ENCODE assay signal across 8 cellular contexts in genomic region chr11:61816736-61817455, GRCh38. TPM values are rescaled to one million over a fixed set of nuclear protein-coding genes. Genes with fewer than 3 reads are reported as not detected.
A peak's percentile ranks its signal among the peaks of the same experiment; 100 is the strongest.
DNase-seq lines count a peak whose midpoint lies in the region; ATAC-seq and TF ChIP-seq lines count a peak whose summit lies in the region.

TSS of gene FADS1 (minus strand) at chr11:61817003. CDS start at chr11:61816929, 74 bp downstream.

- H3K9me2 ChIP-seq in PC-3 (replicated peaks; ENCODE audit: low read length) = no peaks in the 10 kb centered on the region

- no peaks in the 10 kb centered on the region for H4K20me1 ChIP-seq in PC-3 (ENCODE audit: low read length)

- peak within 1 kb of the TSS; percentile 86 for H3K27ac ChIP-seq in PC-3 (ENCODE audit: low read length)

- POLR2A ChIA-PET in PC-3 (lab: Charles Lee; ENCODE audit: unreplicated experiment) = interaction anchor here (0.5 to 0.6 kb wide), 2 partner anchors 150 to 1025 kb away, joined by 3 to 6 read pairs; no protein-coding TSS in a partner anchor

- peaks cover 46% of the 10 kb centered on the region for H3K4me1 ChIP-seq in PC-3 (ENCODE audit: insufficient read depth, low read length)
- H3K4me1 ChIP-seq in mucosa of stomach (ENCODE audit: control insufficient read depth, insufficient read depth, low read length) = peaks cover 23% of the 10 kb centered on the region

- peak; percentile 69 for TF ChIP-seq CTCF in PC-3 (conservative IDR thresholded peaks at IDR 0.05; ENCODE audit: low read depth, low read length)

- peak; percentile 42 for ATAC-seq in GM21381 (IDR thresholded peaks at IDR 0.05; ENCODE audit: unreplicated experiment)
- peak; percentile 44 for ATAC-seq in PC-3
- peak; percentile 2 for ATAC-seq in esophagus mucosa

- H3K36me3 ChIP-seq in PC-3 (ENCODE audit: low read depth, low read length) (peaks cover 12% of the 10 kb centered on the region; the same call in 1 of the 2 replicates), mucosa of stomach (ENCODE audit: control insufficient read depth, insufficient read depth, low read length) (no peaks in the 10 kb centered on the region)

- CTCF ChIA-PET in PC-3 (lab: Charles Lee) = interaction anchor here (1.0 kb wide), 1 partner anchor 20 kb away, joined by 5 read pairs; no protein-coding TSS in a partner anchor

- H3K4me3 ChIP-seq in PC-3 (ENCODE audit: low read length) (peak within 1 kb of the TSS; percentile 78), mucosa of stomach (ENCODE audit: low read length) (no peak within 1 kb of the TSS)

- DNase-seq in COR-L47 (lab: John Stamatoyannopoulos, UW) (peak; percentile 99), PC-3 (peak; percentile 97)
- DNase-seq in activated T-cell treated with anti-CD3 and anti-CD28 coated beads, Interleukin-2, amount 50 U/mL, for 48 hours = peak; percentile 87 to 90
- DNase-seq in stimulated activated CD8-positive, alpha-beta memory T cell treated with anti-CD3 and anti-CD28 coated beads, Interleukin-7, amount 100 ng/mL, for 48 hours (ENCODE audit: extremely low read depth in 1 of 2, low read depth in 1 of 2) = peak; percentile 67 to 80

- peak; percentile 21; the same call in 1 of the 2 replicates for TF ChIP-seq RAD21 in Ishikawa (IDR thresholded peaks at IDR 0.05; ENCODE audit: low read depth)

- peak within 1 kb of the TSS; percentile 76 for H2AFZ ChIP-seq in PC-3 (ENCODE audit: low read length)

- peak within 1 kb of the TSS; percentile 92 for H3K4me2 ChIP-seq in PC-3 (ENCODE audit: low read length)

- no peaks in the 10 kb centered on the region for H3K9me3 ChIP-seq in PC-3 (ENCODE audit: low read length)
- H3K9me3 ChIP-seq in mucosa of stomach (ENCODE audit: control insufficient read depth, low read length) = no peaks in the 10 kb centered on the region

- no peaks in the 10 kb centered on the region for H3F3A ChIP-seq in PC-3 (ENCODE audit: low read length, unreplicated experiment)

- TF ChIP-seq EP300 in Ishikawa (IDR thresholded peaks at IDR 0.05; ENCODE audit: borderline replicate concordance) = no peak; the same call in 1 of the 2 replicates

- BruUV-seq in PC-3 (replicated peaks; lab: Mats Ljungman, UMichigan) = no TSS peak

- peaks cover 39% of the 10 kb centered on the region for H3K79me2 ChIP-seq in PC-3 (ENCODE audit: low read length)

- peak within 1 kb of the TSS; percentile 92 for H3K9ac ChIP-seq in PC-3 (ENCODE audit: low read length)
- peak within 1 kb of the TSS; percentile 73 for H3K9ac ChIP-seq in mucosa of stomach (ENCODE audit: low read length)

- intact Hi-C loops in PC-3 (cut with micrococcal nuclease) = loop anchor here (1.0 to 5.0 kb wide), 2 partner anchors 25 to 75 kb away; partner anchors contain the start of genes FADS3, FEN1 and TMEM258

- H3K27me3 ChIP-seq in PC-3 (ENCODE audit: low read length) (no peaks in the 10 kb centered on the region), mucosa of stomach (ENCODE audit: control insufficient read depth, insufficient read depth, low read length) (peaks cover 24% of the 10 kb centered on the region)

TF ChIP-seq in Ishikawa, 13 proteins besides CTCF, POLR2A, EP300 and RAD21:
- peak; percentile 32; the same call in 1 of the 2 replicates for TF ChIP-seq TAF1 (IDR thresholded peaks at IDR 0.05; ENCODE audit: low read depth)
- TF ChIP-seq TEAD4 (IDR thresholded peaks at IDR 0.05) = no peak
- TF ChIP-seq TCF12 (IDR thresholded peaks at IDR 0.05; ENCODE audit: low read depth) = peak; percentile 61; the same call in 1 of the 2 replicates
- peak; percentile 69 for TF ChIP-seq NFIC (IDR thresholded peaks at IDR 0.05)
- no peak for TF ChIP-seq FOXM1 (IDR thresholded peaks at IDR 0.05; ENCODE audit: borderline replicate concordance, low read depth)
- TF ChIP-seq CREB1 (IDR thresholded peaks at IDR 0.05; ENCODE audit: low read depth) = peak; percentile 55
- peak; percentile 91 for TF ChIP-seq CEBPB (IDR thresholded peaks at IDR 0.05)
- TF ChIP-seq, protein P1, sequence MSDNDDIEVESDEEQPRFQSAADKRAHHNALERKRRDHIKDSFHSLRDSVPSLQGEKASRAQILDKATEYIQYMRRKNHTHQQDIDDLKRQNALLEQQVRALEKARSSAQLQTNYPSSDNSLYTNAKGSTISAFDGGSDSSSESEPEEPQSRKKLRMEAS (IDR thresholded peaks at IDR 0.05) = peak; percentile 93
- no peak for TF ChIP-seq REST (IDR thresholded peaks at IDR 0.05; ENCODE audit: low read depth)
- TF ChIP-seq, protein P2, sequence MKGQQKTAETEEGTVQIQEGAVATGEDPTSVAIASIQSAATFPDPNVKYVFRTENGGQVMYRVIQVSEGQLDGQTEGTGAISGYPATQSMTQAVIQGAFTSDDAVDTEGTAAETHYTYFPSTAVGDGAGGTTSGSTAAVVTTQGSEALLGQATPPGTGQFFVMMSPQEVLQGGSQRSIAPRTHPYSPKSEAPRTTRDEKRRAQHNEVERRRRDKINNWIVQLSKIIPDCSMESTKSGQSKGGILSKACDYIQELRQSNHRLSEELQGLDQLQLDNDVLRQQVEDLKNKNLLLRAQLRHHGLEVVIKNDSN (IDR thresholded peaks at IDR 0.05) = peak; percentile 20; the same call in 1 of the 2 replicates
- TF ChIP-seq EGR1 (IDR thresholded peaks at IDR 0.05) = no peak
TF ChIP-seq in Ishikawa: peak in this region for 7.

RNA-seq across cellular contexts. Expression of gene FADS1, which starts in this region (rescaled TPM):
- total RNA-seq in PC-3 (2014; rRNA removed) (79.4 and 84.4 TPM in 2 replicates), esophagus mucosa (7.5 TPM)
